25 cellular contexts compared by ENCODE assay signal in genomic region chr11:33564856-33565453, GRCh38.
A peak's percentile ranks its signal among the peaks of the same experiment; 100 is the strongest.
DNase-seq lines count a peak whose midpoint lies in the region; ATAC-seq and TF ChIP-seq lines count a peak whose summit lies in the region.
"Had no signal": no experiment of that assay in that cellular context is flagged by ENCODE, and none has a peak within 500 bp of the region (broad histone marks: within the 10 kb centered on the region; RNA-seq: fewer than 3 reads in every experiment).

No MANE protein-coding gene starts in this region.

- H3K9me3 Mint-ChIP-seq in endodermal cell: no peaks in the 10 kb centered on the region
- H3K9me3 Mint-ChIP-seq: natural killer cell had no signal

- no peak overlapping the region for H3K27ac Mint-ChIP-seq in endodermal cell
- H3K27ac Mint-ChIP-seq: natural killer cell, T-helper 17 cell had no signal

- in situ Hi-C loops in SK-MEL-5 (cut with HindIII; ENCODE audit: low pct_unique_long_range_greater_than_20kb, low sequenced_read_pairs): no loop called here

- H3K4me3 ChIP-seq in endodermal cell (ENCODE audit: low read length) (no peak overlapping the region), vagina (no peak overlapping the region), foreskin fibroblast (ENCODE audit: low read depth in 1 of 2, low read length in 2 of 2) (no peak overlapping the region)
- H3K4me3 ChIP-seq: breast epithelium, GM23248, sigmoid colon, SK-N-MC, tibial artery had no signal

- WGBS in endodermal cell (ENCODE audit: insufficient coverage in 1 of 2, insufficient read length in 1 of 2), 2 experiments: 89 to 90% methylated on average over 6 to 7 of the region's 7 CpGs

- ATAC-seq in GM21825 (IDR thresholded peaks at IDR 0.05; ENCODE audit: unreplicated experiment): no peak
- ATAC-seq: left lobe of liver, natural killer cell, T-helper 17 cell had no signal

- H3K27me3 ChIP-seq in endodermal cell (ENCODE audit: control insufficient read depth, insufficient read depth, low read length, poor library complexity, severe bottlenecking) (no peaks in the 10 kb centered on the region), vagina (no peaks in the 10 kb centered on the region)
- H3K27me3 ChIP-seq: breast epithelium, sigmoid colon had no signal

- H3K4me3 Mint-ChIP-seq in endodermal cell: no peak overlapping the region
- H3K4me3 Mint-ChIP-seq: natural killer cell, T-helper 17 cell had no signal

- no peaks in the 10 kb centered on the region for H3K27me3 Mint-ChIP-seq in endodermal cell (ENCODE audit: insufficient read depth)

- TF ChIP-seq POLR2A in vagina (IDR thresholded peaks at IDR 0.05): no peak

- no peaks in the 10 kb centered on the region for H3K4me1 Mint-ChIP-seq in endodermal cell
- H3K4me1 Mint-ChIP-seq: natural killer cell, T-helper 17 cell had no signal

- DNase-seq in SK-MEL-5 (ENCODE audit: low read depth, low spot score) (peak; percentile 26), endodermal cell (peak; percentile 54), midbrain (lab: John Stamatoyannopoulos, UW) (peak; percentile 65), vagina (ENCODE audit: extremely low spot score in 2 of 2) (peak; percentile 69 to 72), HUDEP-2 (lab: John Stamatoyannopoulos, UW; ENCODE audit: unreplicated experiment in 76 of 76) (no peak), foreskin fibroblast (no peak)
- DNase-seq: activated CD4-positive, alpha-beta T cell treated with anti-CD3 and anti-CD28 coated beads for 48 hours; activated naive CD4-positive, alpha-beta T cell; activated T-cell treated with anti-CD3 and anti-CD28 coated beads, Interleukin-2, amount 50 U/mL, for 48 hours; DMS 273 treated with DMSO at 0.1 percent for 48 hours; GM23248; Karpas-422; MV-4-11; natural killer cell; NCI-H1694; RPMI8226; sigmoid colon; stimulated activated naive CD4-positive, alpha-beta T cell treated with Interleukin-2 at 50 U/mL for 16 hours; T-helper 17 cell; tibial artery had no signal

- TF ChIP-seq CTCF in endodermal cell (conservative IDR thresholded peaks at IDR 0.05) (no peak), vagina (IDR thresholded peaks at IDR 0.05) (no peak), foreskin fibroblast (IDR thresholded peaks at IDR 0.05; ENCODE audit: low read depth, low read length) (no peak)

- H3K9me3 ChIP-seq in endodermal cell (ENCODE audit: control insufficient read depth, low read length) (no peaks in the 10 kb centered on the region), vagina (no peaks in the 10 kb centered on the region)
- H3K9me3 ChIP-seq: breast epithelium, sigmoid colon, tibial artery had no signal

- H3K27ac ChIP-seq in endodermal cell (ENCODE audit: low read depth, low read length) (no peak overlapping the region), vagina (no peak overlapping the region)
- H3K27ac ChIP-seq: breast epithelium, GM23248, parathyroid adenoma, sigmoid colon, SK-N-MC, tibial artery had no signal

- H3K4me1 ChIP-seq in endodermal cell (ENCODE audit: control insufficient read depth, insufficient read depth, low read length) (no peaks in the 10 kb centered on the region), vagina (no peaks in the 10 kb centered on the region)
- H3K4me1 ChIP-seq: breast epithelium, parathyroid adenoma, sigmoid colon, tibial artery had no signal

- no peaks in the 10 kb centered on the region for H3K36me3 Mint-ChIP-seq in endodermal cell (ENCODE audit: low read depth)
- H3K36me3 Mint-ChIP-seq: natural killer cell had no signal

- H3K9ac ChIP-seq in endodermal cell (ENCODE audit: extremely low read depth, low read length, poor library complexity, severe bottlenecking): no peak overlapping the region
- H3K9ac ChIP-seq: GM23248, parathyroid adenoma had no signal

- H3K36me3 ChIP-seq in endodermal cell (ENCODE audit: control insufficient read depth, insufficient read depth, low read length) (no peaks in the 10 kb centered on the region), vagina (no peaks in the 10 kb centered on the region)
- H3K36me3 ChIP-seq: breast epithelium, sigmoid colon, tibial artery had no signal

- intact Hi-C loops in vagina (cut with DNase I): no loop called here

Comparison
In these comparisons a context has a peak if more than half of its experiments do, and no peak if none do; other contexts are left out.
1. DNase-seq: peak in SK-MEL-5 (single experiment), endodermal cell (single experiment), midbrain (single experiment) and vagina (2 of 2); none in HUDEP-2 (0 of 76) and foreskin fibroblast (0 of 2).